In genomic region chr17:64781394-64781793, GRCh38 we compare ENCODE assay signal across 8 cellular contexts.
DNase-seq lines count a peak whose midpoint lies in the region; ATAC-seq and TF ChIP-seq lines count a peak whose summit lies in the region.

No MANE protein-coding gene starts in this region.

- intact Hi-C loops in activated naive CD4-positive, alpha-beta T cell treated with anti-CD3 and anti-CD28 coated beads for 36 hours (cut with micrococcal nuclease): loop anchor here (5.0 kb wide), 1 partner anchor 341 kb away; no protein-coding TSS in a partner anchor
- intact Hi-C loops in right cardiac atrium (cut with DNase I): no loop called here

- H2AFZ ChIP-seq in smooth muscle cell (ENCODE audit: low read depth): no peak overlapping the region

- H3K4me3 ChIP-seq in NT2/D1 (ENCODE audit: insufficient read length, low read depth): peak overlapping the region; percentile 28
- peak overlapping the region; percentile 49 for H3K4me3 ChIP-seq in right cardiac atrium (ENCODE audit: low read length)
- H3K4me3 ChIP-seq in smooth muscle cell: peak overlapping the region; percentile 54

- H3K9me3 ChIP-seq in NT2/D1 (ENCODE audit: insufficient read depth, low read length) (no peaks in the 10 kb centered on the region), right cardiac atrium (ENCODE audit: control insufficient read depth, low read length) (no peaks in the 10 kb centered on the region), smooth muscle cell (replicated peaks; ENCODE audit: low read depth) (no peaks in the 10 kb centered on the region)

- no peaks in the 10 kb centered on the region for H3K79me2 ChIP-seq in smooth muscle cell (ENCODE audit: low read depth)

- DNase-seq in GDM1 (lab: John Stamatoyannopoulos, UW) (peak; percentile 78), NT2/D1 (ENCODE audit: low read depth, low spot score) (no peak), right cardiac atrium (peak; percentile 80 to 88 (median 86)), smooth muscle cell (lab: John Stamatoyannopoulos, UW; ENCODE audit: unreplicated experiment) (no peak), HuH-7 (ENCODE audit: low spot score) (no peak)
- peak; percentile 78 for DNase-seq in activated naive CD4-positive, alpha-beta T cell treated with anti-CD3 and anti-CD28 coated beads for 36 hours

- H3K4me1 Mint-ChIP-seq in activated naive CD4-positive, alpha-beta T cell treated with anti-CD3 and anti-CD28 coated beads for 36 hours (ENCODE audit: low read depth): peaks cover 41% of the 10 kb centered on the region

- H3K27ac ChIP-seq in right cardiac atrium (ENCODE audit: low read length): no peak overlapping the region
- H3K27ac ChIP-seq in smooth muscle cell (ENCODE audit: low read depth): no peak overlapping the region

- no peaks in the 10 kb centered on the region for H3F3A ChIP-seq in smooth muscle cell (ENCODE audit: low read depth)

- H3K9ac ChIP-seq in NT2/D1 (ENCODE audit: insufficient read length, low read depth) (peak overlapping the region; percentile 36), smooth muscle cell (ENCODE audit: low read depth) (no peak overlapping the region)

- peak overlapping the region; percentile 30 for H3K4me3 Mint-ChIP-seq in activated naive CD4-positive, alpha-beta T cell treated with anti-CD3 and anti-CD28 coated beads for 36 hours

- peaks cover 9% of the 10 kb centered on the region for H3K27me3 Mint-ChIP-seq in activated naive CD4-positive, alpha-beta T cell treated with anti-CD3 and anti-CD28 coated beads for 36 hours (ENCODE audit: low read depth)

- no peak overlapping the region for H3K27ac Mint-ChIP-seq in activated naive CD4-positive, alpha-beta T cell treated with anti-CD3 and anti-CD28 coated beads for 36 hours

- peak overlapping the region; percentile 97 for H3K4me2 ChIP-seq in smooth muscle cell

- peak; percentile 42 to 52 for ATAC-seq in right cardiac atrium
- ATAC-seq in HG02623 (IDR thresholded peaks at IDR 0.05; ENCODE audit: unreplicated experiment): no peak
- ATAC-seq in GM18867 (IDR thresholded peaks at IDR 0.05; ENCODE audit: unreplicated experiment): no peak

- H4K20me1 ChIP-seq in smooth muscle cell (ENCODE audit: low read depth): peaks cover 11% of the 10 kb centered on the region

- no peak for TF ChIP-seq CTCF in smooth muscle cell (IDR thresholded peaks at IDR 0.05; ENCODE audit: borderline replicate concordance, insufficient read depth, poor library complexity, severe bottlenecking)

- H3K4me1 ChIP-seq in NT2/D1 (ENCODE audit: insufficient read depth, insufficient read length): peaks cover 23% of the 10 kb centered on the region
- peaks cover 6% of the 10 kb centered on the region for H3K4me1 ChIP-seq in right cardiac atrium (ENCODE audit: control insufficient read depth, insufficient read depth, low read length)
- peaks cover 49% of the 10 kb centered on the region for H3K4me1 ChIP-seq in smooth muscle cell (ENCODE audit: low read depth)

- H3K9me3 Mint-ChIP-seq in activated naive CD4-positive, alpha-beta T cell treated with anti-CD3 and anti-CD28 coated beads for 36 hours: no peaks in the 10 kb centered on the region

- H3K27me3 ChIP-seq in NT2/D1 (ENCODE audit: insufficient read depth, insufficient read length) (peaks cover 65% of the 10 kb centered on the region), right cardiac atrium (ENCODE audit: control insufficient read depth, insufficient read depth) (no peaks in the 10 kb centered on the region), smooth muscle cell (ENCODE audit: low read depth) (peaks cover 46% of the 10 kb centered on the region)

- 2% methylated on average over 40 of the region's 40 CpGs for WGBS in right cardiac atrium
- 2% methylated on average over 27 of the region's 40 CpGs for WGBS in smooth muscle cell (ENCODE audit: low lambda C conversion rate)

- H3K36me3 ChIP-seq in NT2/D1 (ENCODE audit: insufficient read depth, insufficient read length, low read length) (peaks cover 27% of the 10 kb centered on the region), smooth muscle cell (ENCODE audit: low read depth) (no peaks in the 10 kb centered on the region)

- CTCF ChIA-PET in activated naive CD4-positive, alpha-beta T cell treated with anti-CD3 and anti-CD28 coated beads for 36 hours (lab: Charles Lee): interaction anchor here (1.2 kb wide), 1 partner anchor 181 kb away, joined by 4 read pairs; no protein-coding TSS in a partner anchor

- H3K36me3 Mint-ChIP-seq in activated naive CD4-positive, alpha-beta T cell treated with anti-CD3 and anti-CD28 coated beads for 36 hours (ENCODE audit: low read depth): peaks cover 1% of the 10 kb centered on the region

Comparison
In these comparisons a context has a peak if more than half of its experiments do, and no peak if none do; other contexts are left out.
1. DNase-seq: peak in GDM1 (single experiment), activated naive CD4-positive, alpha-beta T cell treated with anti-CD3 and anti-CD28 coated beads for 36 hours (single experiment) and right cardiac atrium (3 of 3); none in NT2/D1 (single experiment), smooth muscle cell (single experiment) and HuH-7 (single experiment).
2. ATAC-seq: peak in right cardiac atrium (2 of 2); none in HG02623 (single experiment) and GM18867 (single experiment).
3. Peak in every context shown above with its lines, with median percentiles within 50 percentile points of each other: H3K4me3 ChIP-seq.